In genomic region chr12:100733817-100734593, GRCh38 we compare ENCODE assay signal across 8 cellular contexts.
DNase-seq lines count a peak whose midpoint lies in the region; ATAC-seq and TF ChIP-seq lines count a peak whose summit lies in the region.

No MANE protein-coding gene starts in this region.

- no peak overlapping the region for H2BK120ac ChIP-seq in mesendoderm (ENCODE audit: low read depth, low read length)

- intact Hi-C loops in HCT116 (cut with micrococcal nuclease) (loop anchor here (1.0 to 5.0 kb wide), 3 partner anchors 67 to 499 kb away; no protein-coding TSS in a partner anchor), body of pancreas (cut with DNase I) (loop anchor here (10.0 kb wide), 2 partner anchors 389 to 499 kb away; no protein-coding TSS in a partner anchor)

- H3K56ac ChIP-seq in mesendoderm (ENCODE audit: low read length), result no peak overlapping the region

- no peaks in the 10 kb centered on the region for H3K79me1 ChIP-seq in mesendoderm (ENCODE audit: low read length)

- RAD21 ChIA-PET in HCT116 (lab: Charles Lee; ENCODE audit: low non-redundant PET in 1 of 2, low total read pairs in 2 of 2, uncharacterized antibody in 2 of 2, unreplicated experiment in 2 of 2), result interaction anchor here in 1 of 2 experiments (0.5 kb wide), 1 partner anchor 107 kb away, joined by 3 read pairs; no protein-coding TSS in a partner anchor

- H3K4me1 ChIP-seq in HCT116 (ENCODE audit: control insufficient read depth in 1 of 2, insufficient read depth in 2 of 2, low read length in 2 of 2) (no peaks in the 10 kb centered on the region), body of pancreas (no peaks in the 10 kb centered on the region), mesendoderm (ENCODE audit: control insufficient read depth, low read depth, low read length) (no peaks in the 10 kb centered on the region)

- no peaks in the 10 kb centered on the region for H3K4me1 Mint-ChIP-seq in T-helper 2 cell treated with Interferon-gamma antibody and Interleukin-4, amounts not matched to agents 5 μg/mL and 100 μg/mL, for 36 hours (ENCODE audit: low read depth)

- ATAC-seq in HCT116 (peak; percentile 67), body of pancreas (no peak)

- CTCF ChIA-PET in HCT116 (lab: Charles Lee), result interaction anchor here (0.6 to 1.5 kb wide), 6 partner anchors 61 to 499 kb away, joined by 3 to 6 read pairs (median 4); no protein-coding TSS in a partner anchor

- no peak overlapping the region for H3K18ac ChIP-seq in mesendoderm (ENCODE audit: low read length)

- no peak overlapping the region for H3K23ac ChIP-seq in mesendoderm (ENCODE audit: low read length)

- TF ChIP-seq CTCF in GM12865 (IDR thresholded peaks at IDR 0.05; ENCODE audit: insufficient read depth, low read depth, low read length, missing control alignments), result peak; percentile 36
- TF ChIP-seq CTCF in HCT116 (IDR thresholded peaks at IDR 0.05 in 2 of 3, conservative IDR thresholded peaks at IDR 0.05 in 1 of 3; ENCODE audit: borderline replicate concordance in 1 of 3, insufficient read depth in 1 of 3, low read depth in 2 of 3, low read length in 2 of 3), result peak; percentile 57 to 62 (median 58); a peak in 5 of 6 replicates
- TF ChIP-seq CTCF in body of pancreas (IDR thresholded peaks at IDR 0.05), result peak; percentile 32 to 58 (median 50)

- no peak overlapping the region for H3K4me3 Mint-ChIP-seq in T-helper 2 cell treated with Interferon-gamma antibody and Interleukin-4, amounts not matched to agents 5 μg/mL and 100 μg/mL, for 36 hours

- H3K9me3 ChIP-seq in HCT116 (ENCODE audit: control insufficient read depth in 1 of 2, insufficient read depth in 1 of 2, low read depth in 1 of 2, low read length in 2 of 2) (no peaks in the 10 kb centered on the region), body of pancreas (no peaks in the 10 kb centered on the region)

- H2AFZ ChIP-seq in HCT116 (ENCODE audit: low read depth, low read length, poor library complexity, severe bottlenecking), result no peak overlapping the region

- POLR2A ChIA-PET in HCT116 (lab: Charles Lee), result no interaction called here

- H3K79me2 ChIP-seq in HCT116 (ENCODE audit: insufficient read depth, low read length) (no peaks in the 10 kb centered on the region), mesendoderm (ENCODE audit: control insufficient read depth, insufficient read depth, low read length) (no peaks in the 10 kb centered on the region)

- H3K9ac ChIP-seq in HCT116 (ENCODE audit: low read length), result no peak overlapping the region
- H3K9ac ChIP-seq in mesendoderm (ENCODE audit: low read length), result no peak overlapping the region

- H2AK5ac ChIP-seq in mesendoderm (ENCODE audit: low read length), result no peak overlapping the region

- H3K27me3 ChIP-seq in HCT116 (ENCODE audit: insufficient read depth, low read length) (no peaks in the 10 kb centered on the region), body of pancreas (no peaks in the 10 kb centered on the region), mesendoderm (ENCODE audit: insufficient read depth, low read length, poor library complexity) (no peaks in the 10 kb centered on the region)

- H3K4me2 ChIP-seq in HCT116 (ENCODE audit: low read length), result no peak overlapping the region
- H3K4me2 ChIP-seq in mesendoderm (ENCODE audit: low read length), result no peak overlapping the region

- WGBS in body of pancreas, 2 donors, result 29 to 36% methylated on average over 5 of the region's 5 CpGs
- no CpG with 5 or more reads among the region's 5 CpGs for WGBS in mesendoderm (ENCODE audit: extremely low coverage, insufficient coverage, low lambda C conversion rate)

- no peak overlapping the region for H4K8ac ChIP-seq in mesendoderm (ENCODE audit: low read depth, low read length)

- no peaks in the 10 kb centered on the region for H3K36me3 ChIP-seq in HCT116 (ENCODE audit: control insufficient read depth in 1 of 2, insufficient read depth in 2 of 2, low read length in 2 of 2)
- H3K36me3 ChIP-seq in body of pancreas (replicated peaks in 1 of 2; ENCODE audit: insufficient read depth in 1 of 2, low read depth in 2 of 2), result no peaks in the 10 kb centered on the region
- H3K36me3 ChIP-seq in mesendoderm (ENCODE audit: control insufficient read depth, insufficient read depth, low read length), result no peaks in the 10 kb centered on the region

- no peak overlapping the region for H3K4ac ChIP-seq in mesendoderm (ENCODE audit: low read depth, low read length)

- TF ChIP-seq POLR2A in HCT116 (IDR thresholded peaks at IDR 0.05; ENCODE audit: borderline replicate concordance, extremely low read depth, insufficient read depth, insufficient read length) (no peak), body of pancreas (IDR thresholded peaks at IDR 0.05) (no peak), erythroblast (IDR thresholded peaks at IDR 0.05; ENCODE audit: low read length) (no peak)

- H2BK15ac ChIP-seq in mesendoderm (replicated peaks; ENCODE audit: low read depth), result no peak overlapping the region

- peaks cover 3% of the 10 kb centered on the region for H3K27me3 Mint-ChIP-seq in T-helper 2 cell treated with Interferon-gamma antibody and Interleukin-4, amounts not matched to agents 5 μg/mL and 100 μg/mL, for 36 hours (ENCODE audit: low read depth)

- H4K20me1 ChIP-seq in HCT116 (ENCODE audit: insufficient read depth), result no peaks in the 10 kb centered on the region

- peak; percentile 62 for TF ChIP-seq RAD21 in HCT116 (IDR thresholded peaks at IDR 0.05; ENCODE audit: low read depth)

- H3K27ac Mint-ChIP-seq in T-helper 2 cell treated with Interferon-gamma antibody and Interleukin-4, amounts not matched to agents 5 μg/mL and 100 μg/mL, for 36 hours, result no peak overlapping the region

- H3K27ac ChIP-seq in HCT116 (ENCODE audit: low read depth, low read length) (no peak overlapping the region), body of pancreas (no peak overlapping the region), mesendoderm (ENCODE audit: low read depth, low read length) (no peak overlapping the region)

- no peak overlapping the region for H3K4me3 ChIP-seq in GM12865 (ENCODE audit: low read depth, low read length)
- no peak overlapping the region for H3K4me3 ChIP-seq in HCT116 (replicated peaks in 1 of 2; ENCODE audit: low read depth in 1 of 2, low read length in 2 of 2)
- H3K4me3 ChIP-seq in body of pancreas, result no peak overlapping the region
- no peak overlapping the region for H3K4me3 ChIP-seq in mesendoderm (ENCODE audit: low read length)

- BruUV-seq in HCT116 (replicated peaks; lab: Mats Ljungman, UMichigan), result no TSS peak

- no peaks in the 10 kb centered on the region for H3K9me2 ChIP-seq in HCT116 (ENCODE audit: insufficient read depth)

- no peak overlapping the region for H2BK5ac ChIP-seq in mesendoderm (ENCODE audit: low read length)

- DNase-seq in GM12865 (ENCODE audit: low read depth) (peak; percentile 53), HCT116 (ENCODE audit: low read depth, low spot score) (peak; percentile 21), NCI-H2029 treated with DMSO at 0.1 percent for 48 hours (lab: John Stamatoyannopoulos, UW) (peak; percentile 16), body of pancreas (no peak), mesendoderm (peak; percentile 51), erythroblast (lab: John Stamatoyannopoulos, UW) (no peak)
- DNase-seq in activated CD4-positive, alpha-beta T cell treated with anti-CD3 and anti-CD28 coated beads for 4 hours, result no peak
- no peak for DNase-seq in T-helper 2 cell treated with Interferon-gamma antibody and Interleukin-4, amounts not matched to agents 5 μg/mL and 100 μg/mL, for 36 hours (ENCODE audit: low spot score)

- H3K36me3 Mint-ChIP-seq in T-helper 2 cell treated with Interferon-gamma antibody and Interleukin-4, amounts not matched to agents 5 μg/mL and 100 μg/mL, for 36 hours (ENCODE audit: low read depth), result no peaks in the 10 kb centered on the region

- H4K5ac ChIP-seq in mesendoderm (ENCODE audit: low read length), result no peak overlapping the region

- H3K9me3 Mint-ChIP-seq in T-helper 2 cell treated with Interferon-gamma antibody and Interleukin-4, amounts not matched to agents 5 μg/mL and 100 μg/mL, for 36 hours, result no peaks in the 10 kb centered on the region

TF ChIP-seq in HCT116, 20 proteins besides CTCF, POLR2A, EP300 and RAD21:
- no peak for TF ChIP-seq EZH2 (IDR thresholded peaks at IDR 0.05)
- TF ChIP-seq ZNF274 (IDR thresholded peaks at IDR 0.05; ENCODE audit: low read depth, low read length), result no peak
- no peak for TF ChIP-seq JUND (IDR thresholded peaks at IDR 0.05)
- TF ChIP-seq SP1 (IDR thresholded peaks at IDR 0.05; ENCODE audit: low read depth), result no peak
- TF ChIP-seq SIN3A (IDR thresholded peaks at IDR 0.05; ENCODE audit: low read depth), result no peak
- no peak for TF ChIP-seq ELF1 (IDR thresholded peaks at IDR 0.05; ENCODE audit: borderline replicate concordance, low read depth)

Comparison
In these comparisons a context has a peak if more than half of its experiments do, and no peak if none do; other contexts are left out.
1. DNase-seq: peak in GM12865 (single experiment), HCT116 (single experiment), NCI-H2029 treated with DMSO at 0.1 percent for 48 hours (single experiment) and mesendoderm (single experiment); none in body of pancreas (0 of 4), activated CD4-positive, alpha-beta T cell treated with anti-CD3 and anti-CD28 coated beads for 4 hours (0 of 2), erythroblast (0 of 2) and T-helper 2 cell treated with Interferon-gamma antibody and Interleukin-4, amounts not matched to agents 5 μg/mL and 100 μg/mL, for 36 hours (single experiment).
2. Peak in every context shown above with its lines, with median percentiles within 50 percentile points of each other: CTCF ChIP-seq.